ENCODE assay signal across 20 cellular contexts in the genomic region with DNA sequence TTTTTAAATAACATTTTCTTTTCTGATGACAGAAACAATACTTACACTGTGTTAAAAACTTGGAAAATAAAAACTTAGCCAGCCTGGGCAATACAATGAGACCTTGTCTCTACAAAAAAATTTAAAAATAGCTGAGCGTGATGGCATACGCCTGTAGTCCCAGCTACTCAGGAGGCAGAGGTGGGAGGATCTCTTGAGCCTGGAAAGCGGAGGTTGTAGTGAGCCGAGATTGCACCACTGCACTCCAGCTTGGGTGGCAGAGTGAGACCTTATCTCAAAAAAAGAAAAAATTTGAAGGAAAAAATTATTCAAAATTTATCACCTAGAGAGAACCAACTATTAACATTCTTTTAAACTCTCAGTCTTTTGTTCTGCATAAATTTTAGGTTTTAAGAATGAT.
"Had no signal": no experiment of that assay in that cellular context is flagged by ENCODE, and none has a peak within 500 bp of the region (broad histone marks: within the 10 kb centered on the region; RNA-seq: fewer than 3 reads in every experiment).

No MANE protein-coding gene starts in this region.

- H3K27ac ChIP-seq: colonic mucosa, esophagus muscularis mucosa, foreskin keratinocyte, gastroesophageal sphincter, heart right ventricle, left lung, lower lobe of right lung had no signal

- H3K4me3 ChIP-seq: colonic mucosa, esophagus muscularis mucosa, gastroesophageal sphincter, heart right ventricle, left lung, lower lobe of right lung, mucosa of descending colon had no signal

- H3K27me3 ChIP-seq: colonic mucosa, esophagus muscularis mucosa, foreskin keratinocyte, gastroesophageal sphincter, heart right ventricle, left lung had no signal

- H3K4me3 Mint-ChIP-seq: dendritic cell treated with granulocyte-macrophage colony-stimulating factor and Interleukin-4, amounts not matched to agents 40 ng/mL and 50 ng/mL, for 4 days; effector memory CD8-positive, alpha-beta T cell; endodermal cell; mesothelial cell of epicardium; naive B cell; naive thymus-derived CD8-positive, alpha-beta T cell had no signal

- H3K36me3 ChIP-seq: colonic mucosa had no signal

- H3K9me3 Mint-ChIP-seq: endodermal cell, mesothelial cell of epicardium had no signal

- H3K4me1 ChIP-seq: colonic mucosa, foreskin keratinocyte, left lung had no signal

- H3K27ac Mint-ChIP-seq: dendritic cell treated with granulocyte-macrophage colony-stimulating factor and Interleukin-4, amounts not matched to agents 40 ng/mL and 50 ng/mL, for 4 days; endodermal cell had no signal

- H3K4me1 Mint-ChIP-seq: endodermal cell, naive B cell had no signal

- H3K9me3 ChIP-seq: colonic mucosa, esophagus muscularis mucosa, gastroesophageal sphincter, heart right ventricle, left lung, lower lobe of right lung, mucosa of descending colon had no signal

- H3K27me3 Mint-ChIP-seq: dendritic cell treated with granulocyte-macrophage colony-stimulating factor and Interleukin-4, amounts not matched to agents 40 ng/mL and 50 ng/mL, for 4 days; effector memory CD8-positive, alpha-beta T cell; naive B cell; naive thymus-derived CD8-positive, alpha-beta T cell had no signal

- DNase-seq: colonic mucosa; cortex of kidney; effector CD8-positive, alpha-beta T cell; effector memory CD8-positive, alpha-beta T cell; endodermal cell; foreskin keratinocyte; heart right ventricle; hippocampal formation; left cardiac atrium; left lung; left ventricle myocardium superior; lower lobe of right lung; mesenchymal stem cell; mucosa of descending colon; naive B cell; naive thymus-derived CD8-positive, alpha-beta T cell had no signal
